In genomic region chr14:68612049-68612448, GRCh38 we compare ENCODE assay signal across 1 cellular context.
TF ChIP-seq lines count a peak whose summit lies in the region.

No MANE protein-coding gene starts in this region.

TF ChIP-seq in WTC11, 78 proteins besides CTCF, POLR2A, EP300 and RAD21 (continued from another document):
- TF ChIP-seq AR (CRISPR knock-in tag; IDR thresholded peaks at IDR 0.05): no peak
- TF ChIP-seq NFE2L1 (CRISPR knock-in tag; IDR thresholded peaks at IDR 0.05): no peak
- TF ChIP-seq, protein P1, sequence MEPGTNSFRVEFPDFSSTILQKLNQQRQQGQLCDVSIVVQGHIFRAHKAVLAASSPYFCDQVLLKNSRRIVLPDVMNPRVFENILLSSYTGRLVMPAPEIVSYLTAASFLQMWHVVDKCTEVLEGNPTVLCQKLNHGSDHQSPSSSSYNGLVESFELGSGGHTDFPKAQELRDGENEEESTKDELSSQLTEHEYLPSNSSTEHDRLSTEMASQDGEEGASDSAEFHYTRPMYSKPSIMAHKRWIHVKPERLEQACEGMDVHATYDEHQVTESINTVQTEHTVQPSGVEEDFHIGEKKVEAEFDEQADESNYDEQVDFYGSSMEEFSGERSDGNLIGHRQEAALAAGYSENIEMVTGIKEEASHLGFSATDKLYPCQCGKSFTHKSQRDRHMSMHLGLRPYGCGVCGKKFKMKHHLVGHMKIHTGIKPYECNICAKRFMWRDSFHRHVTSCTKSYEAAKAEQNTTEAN (CRISPR knock-in tag; IDR thresholded peaks at IDR 0.05): no peak
- no peak for TF ChIP-seq ZNF121 (CRISPR knock-in tag; IDR thresholded peaks at IDR 0.05)
- TF ChIP-seq ELF4 (CRISPR knock-in tag; IDR thresholded peaks at IDR 0.05; ENCODE audit: low read depth): no peak
- TF ChIP-seq TEAD4 (CRISPR knock-in tag; IDR thresholded peaks at IDR 0.05): no peak
- TF ChIP-seq ZNF416 (CRISPR knock-in tag; IDR thresholded peaks at IDR 0.05): no peak
- TF ChIP-seq FOXJ3 (CRISPR knock-in tag; IDR thresholded peaks at IDR 0.05; ENCODE audit: borderline replicate concordance): no peak
- no peak for TF ChIP-seq MXD4 (CRISPR knock-in tag; IDR thresholded peaks at IDR 0.05; ENCODE audit: borderline replicate concordance)
- TF ChIP-seq CREM (CRISPR knock-in tag; IDR thresholded peaks at IDR 0.05): no peak
TF ChIP-seq in WTC11: peak in this region for 0.
